19 cellular contexts compared by ENCODE assay signal in the genomic region with DNA sequence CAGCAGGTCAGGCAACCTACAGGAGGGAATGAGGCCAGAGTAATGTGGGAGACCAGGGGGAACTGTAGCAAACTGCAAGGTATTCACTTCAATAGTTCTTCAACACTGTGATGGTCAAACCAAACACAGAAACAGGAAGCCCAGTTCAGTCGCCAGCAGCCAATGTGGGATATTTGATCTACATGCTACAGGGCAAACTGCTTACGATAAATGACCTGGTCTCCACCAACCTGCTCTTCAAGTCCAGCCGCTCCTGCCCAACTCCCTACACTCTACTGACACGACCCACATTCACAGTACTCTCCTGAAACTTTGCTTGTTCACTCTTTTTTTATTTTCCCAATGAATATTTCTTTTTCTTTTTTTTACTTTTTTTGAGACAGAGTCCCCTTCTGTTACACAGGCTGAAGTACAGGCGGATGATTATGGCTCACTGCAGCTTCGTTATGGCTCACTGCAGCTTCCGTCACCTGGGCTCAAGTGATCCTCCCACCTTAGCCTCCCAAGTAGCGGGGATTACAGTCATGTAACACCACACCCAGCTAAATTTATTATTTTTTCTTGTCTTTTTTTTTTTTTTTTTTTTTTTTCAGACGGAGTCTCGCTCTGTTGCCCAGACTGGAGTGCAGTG. TPM values are rescaled to one million over a fixed set of nuclear protein-coding genes. Genes with fewer than 3 reads are reported as not detected.
DNase-seq lines count a peak whose midpoint lies in the region; ATAC-seq and TF ChIP-seq lines count a peak whose summit lies in the region.
"Had no signal": no experiment of that assay in that cellular context is flagged by ENCODE, and none has a peak within 500 bp of the region (broad histone marks: within the 10 kb centered on the region; RNA-seq: fewer than 3 reads in every experiment).

No MANE protein-coding gene starts in this region.

- in situ Hi-C loops in astrocyte of the spinal cord (cut with HindIII; ENCODE audit: low sequenced_read_pairs) = no loop called here

- no peaks in the 10 kb centered on the region for H3K27me3 ChIP-seq in kidney epithelial cell (ENCODE audit: control insufficient read depth, insufficient read depth, low read length)
- H3K27me3 ChIP-seq: brain microvascular endothelial cell had no signal

- no peaks in the 10 kb centered on the region for H3K36me3 ChIP-seq in kidney epithelial cell (ENCODE audit: control insufficient read depth, insufficient read depth, low read length)
- H3K36me3 ChIP-seq: brain microvascular endothelial cell, tibial artery had no signal

- TF ChIP-seq CTCF in astrocyte of the spinal cord (IDR thresholded peaks at IDR 0.05; ENCODE audit: low read depth, low read length) (no peak), kidney epithelial cell (IDR thresholded peaks at IDR 0.05; ENCODE audit: insufficient read depth, low read length, poor library complexity, severe bottlenecking) (peak; percentile 2)

- ATAC-seq in GM18858 (IDR thresholded peaks at IDR 0.05; ENCODE audit: unreplicated experiment) = no peak
- ATAC-seq: left colon had no signal

- peak; percentile 28 for DNase-seq in SIG-M5 treated with dmso at 0.1 percent for 504 hours (lab: John Stamatoyannopoulos, UW; ENCODE audit: unreplicated experiment)
- DNase-seq in SIG-M5 (lab: John Stamatoyannopoulos, UW) = no peak
- peak; percentile 58 for DNase-seq in astrocyte of the spinal cord (ENCODE audit: low read depth, low spot score)
- DNase-seq in kidney epithelial cell (ENCODE audit: low read depth) = peak; percentile 70
- no peak for DNase-seq in kidney tubule cell (ENCODE audit: low spot score)
- DNase-seq in SKM-1 treated with dmso at 0.1 percent for 144 hours (lab: John Stamatoyannopoulos, UW; ENCODE audit: unreplicated experiment) = no peak
- no peak for DNase-seq in NCI-H1105 treated with DMSO at 0.1 percent for 48 hours (lab: John Stamatoyannopoulos, UW)
- DNase-seq: activated CD4-positive, alpha-beta T cell treated with anti-CD3 and anti-CD28 coated beads for 4 hours; brain microvascular endothelial cell; CD4-positive, alpha-beta memory T cell; hippocampal formation; left colon; NCI-H1417 treated with DMSO at 0.1 percent for 48 hours; occipital lobe; Right ventricle myocardium superior; small intestine; T-helper 2 cell; tibial artery had no signal

- H3K4me3 ChIP-seq in astrocyte of the spinal cord (ENCODE audit: low read depth, low read length) (no peak overlapping the region), kidney epithelial cell (ENCODE audit: low read depth, low read length) (no peak overlapping the region)
- H3K4me3 ChIP-seq: tibial artery had no signal

RNA-seq across cellular contexts. Expression of gene MDH2, which starts 42.1 kb away (rescaled TPM):
- 109 and 112 TPM in 2 replicates for total RNA-seq in kidney epithelial cell

RNA-seq across cellular contexts. Expression of gene STYXL1, which starts 42.2 kb away (rescaled TPM):
- total RNA-seq in kidney epithelial cell = 58.1 and 71.7 TPM in 2 replicates

Comparison
In these comparisons a context has a peak if more than half of its experiments do, and no peak if none do; other contexts are left out.
1. DNase-seq: peak in SIG-M5 treated with dmso at 0.1 percent for 504 hours (single experiment), astrocyte of the spinal cord (single experiment) and kidney epithelial cell (single experiment); none in SIG-M5 (single experiment), kidney tubule cell (single experiment), SKM-1 treated with dmso at 0.1 percent for 144 hours (single experiment) and NCI-H1105 treated with DMSO at 0.1 percent for 48 hours (single experiment).